8 cellular contexts compared by ENCODE assay signal in genomic region chr3:159273608-159274007, GRCh38.
DNase-seq lines count a peak whose midpoint lies in the region; ATAC-seq and TF ChIP-seq lines count a peak whose summit lies in the region.

No MANE protein-coding gene starts in this region.

- no peaks in the 10 kb centered on the region for H3K9me3 ChIP-seq in BE2C
- no peaks in the 10 kb centered on the region for H3K9me3 ChIP-seq in CD8-positive, alpha-beta T cell (ENCODE audit: low read length)

- in situ Hi-C loops in Caki2 (cut with HindIII; ENCODE audit: low pct_unique_long_range_greater_than_20kb, low sequenced_read_pairs): no loop called here

- no peak overlapping the region for H3K4me3 ChIP-seq in BE2C (ENCODE audit: low read depth, low read length)
- no peak overlapping the region for H3K4me3 ChIP-seq in CD8-positive, alpha-beta T cell (ENCODE audit: low read depth, low read length)

- intact Hi-C loops in CD8-positive, alpha-beta T cell (cut with DNase I, micrococcal nuclease): no loop called here

- POLR2A ChIA-PET in CD8-positive, alpha-beta T cell (lab: Charles Lee): no interaction called here

- H3K36me3 ChIP-seq in BE2C: no peaks in the 10 kb centered on the region
- no peaks in the 10 kb centered on the region for H3K36me3 ChIP-seq in CD8-positive, alpha-beta T cell (ENCODE audit: insufficient read depth, low read length)

- no peak for TF ChIP-seq CTCF in BE2C (IDR thresholded peaks at IDR 0.05; ENCODE audit: low read depth, low read length)
- TF ChIP-seq CTCF in CD8-positive, alpha-beta T cell (IDR thresholded peaks at IDR 0.05): no peak

- no peaks in the 10 kb centered on the region for H3K27me3 Mint-ChIP-seq in CD8-positive, alpha-beta T cell (ENCODE audit: low read depth)

- no peaks in the 10 kb centered on the region for H3K9me3 Mint-ChIP-seq in CD8-positive, alpha-beta T cell

- no peak overlapping the region for H3K4me3 Mint-ChIP-seq in CD8-positive, alpha-beta T cell

- H3K4me1 Mint-ChIP-seq in CD8-positive, alpha-beta T cell (ENCODE audit: low read depth): no peaks in the 10 kb centered on the region

- H3K27me3 ChIP-seq in BE2C: peaks cover 5% of the 10 kb centered on the region
- H3K27me3 ChIP-seq in CD8-positive, alpha-beta T cell (ENCODE audit: insufficient read depth, low read length): no peaks in the 10 kb centered on the region

- no peaks in the 10 kb centered on the region for H3K4me1 ChIP-seq in BE2C
- H3K4me1 ChIP-seq in CD8-positive, alpha-beta T cell (ENCODE audit: insufficient read depth, low read length): no peaks in the 10 kb centered on the region

- CTCF ChIA-PET in CD8-positive, alpha-beta T cell (lab: Charles Lee): no interaction called here

- DNase-seq in Caki2 (ENCODE audit: low read depth) (peak; percentile 57), HuH-7.5 (ENCODE audit: low spot score) (peak; percentile 7), amniotic epithelial cell (ENCODE audit: low read depth) (peak; percentile 62), kidney glomerular epithelial cell (lab: John Stamatoyannopoulos, UW) (peak; percentile 31), BE2C (no peak), NK-92 (lab: John Stamatoyannopoulos, UW; ENCODE audit: unreplicated experiment) (no peak)
- DNase-seq in CD8-positive, alpha-beta T cell: no peak

- H3K27ac Mint-ChIP-seq in CD8-positive, alpha-beta T cell: no peak overlapping the region

- no peaks in the 10 kb centered on the region for H3K36me3 Mint-ChIP-seq in CD8-positive, alpha-beta T cell

- no peak overlapping the region for H3K27ac ChIP-seq in CD8-positive, alpha-beta T cell (ENCODE audit: low read depth, low read length)

- no peak for ATAC-seq in CD8-positive, alpha-beta T cell
- ATAC-seq in GM21447 (IDR thresholded peaks at IDR 0.05; ENCODE audit: unreplicated experiment): no peak

Comparison
In these comparisons a context has a peak if more than half of its experiments do, and no peak if none do; other contexts are left out.
1. DNase-seq: peak in Caki2 (single experiment), HuH-7.5 (single experiment), amniotic epithelial cell (single experiment) and kidney glomerular epithelial cell (single experiment); none in BE2C (single experiment), CD8-positive, alpha-beta T cell (0 of 7) and NK-92 (single experiment).